33 cellular contexts compared by ENCODE assay signal in genomic region chr19:10187315-10187714, GRCh38. TPM values are rescaled to one million over a fixed set of nuclear protein-coding genes. Genes with fewer than 3 reads are reported as not detected.
DNase-seq lines count a peak whose midpoint lies in the region; ATAC-seq and TF ChIP-seq lines count a peak whose summit lies in the region.
"Had no signal": no experiment of that assay in that cellular context is flagged by ENCODE, and none has a peak within 500 bp of the region (broad histone marks: within the 10 kb centered on the region; RNA-seq: fewer than 3 reads in every experiment).

No MANE protein-coding gene starts in this region.

- H3K4me1 Mint-ChIP-seq in brain (peaks cover 11% of the 10 kb centered on the region), osteocyte (ENCODE audit: unreplicated experiment) (peaks cover 9% of the 10 kb centered on the region)

- ATAC-seq in HG02763 (IDR thresholded peaks at IDR 0.05; ENCODE audit: unreplicated experiment), result no peak
- ATAC-seq: foreskin keratinocyte, right cardiac atrium had no signal

- no peak overlapping the region for H3K4me2 ChIP-seq in SK-N-SH

- H3K4me1 ChIP-seq in cardiac muscle cell (ENCODE audit: low read depth) (no peaks in the 10 kb centered on the region), HEK293 (ENCODE audit: control insufficient read depth, insufficient read depth, low read length) (no peaks in the 10 kb centered on the region), SK-N-SH (ENCODE audit: control insufficient read depth in 1 of 2, insufficient read depth in 2 of 2, low read depth in 1 of 2, low read length in 1 of 2) (peaks cover 0 to 2% of the 10 kb centered on the region in 2 experiments; a peak in 2 of 4 replicates)
- H3K4me1 ChIP-seq: foreskin keratinocyte had no signal

- H3K4me3 ChIP-seq in cardiac muscle cell (no peak overlapping the region), HEK293 (ENCODE audit: low read depth, low read length) (no peak overlapping the region), SK-N-SH (ENCODE audit: low read depth in 2 of 2, low read length in 1 of 2) (no peak overlapping the region)
- H3K4me3 ChIP-seq: coronary artery, esophagus muscularis mucosa, left ventricle myocardium inferior, MG63, upper lobe of left lung had no signal

- H3K9me3 ChIP-seq in cardiac muscle cell (ENCODE audit: low read depth) (no peaks in the 10 kb centered on the region), HEK293 (ENCODE audit: control insufficient read depth, insufficient read depth, low read depth, low read length) (no peaks in the 10 kb centered on the region), SK-N-SH (no peaks in the 10 kb centered on the region)
- H3K9me3 ChIP-seq: esophagus muscularis mucosa, left ventricle myocardium inferior, MG63, neutrophil, upper lobe of left lung had no signal

- H3K4me3 Mint-ChIP-seq in brain (no peak overlapping the region), osteocyte (ENCODE audit: unreplicated experiment) (no peak overlapping the region)
- H3K4me3 Mint-ChIP-seq: B cell had no signal

- TF ChIP-seq RAD21 in SK-N-SH (IDR thresholded peaks at IDR 0.05; ENCODE audit: low read length), result no peak

- H3K9me2 ChIP-seq in SK-N-SH, result no peaks in the 10 kb centered on the region

- H3K79me2 ChIP-seq in SK-N-SH (ENCODE audit: insufficient read depth), result peaks cover 99% of the 10 kb centered on the region

- H4K20me1 ChIP-seq in SK-N-SH (ENCODE audit: insufficient read depth), result peaks cover 46% of the 10 kb centered on the region; the same call in 1 of the 2 replicates

- H3K27ac ChIP-seq in cardiac muscle cell, result peak overlapping the region; percentile 72
- no peak overlapping the region for H3K27ac ChIP-seq in HEK293 (ENCODE audit: extremely low read depth, low read depth, low read length)
- no peak overlapping the region for H3K27ac ChIP-seq in SK-N-SH (ENCODE audit: low read depth in 2 of 2, low read length in 1 of 2)
- H3K27ac ChIP-seq: coronary artery, esophagus muscularis mucosa, foreskin keratinocyte, left ventricle myocardium inferior, neutrophil, upper lobe of left lung had no signal

- intact Hi-C loops in cardiac septum (cut with DNase I), result no loop called here

- DNase-seq in cardiac muscle cell (ENCODE audit: low read depth in 1 of 2, low spot score in 1 of 2), result no peak
- no peak for DNase-seq in cardiac septum (ENCODE audit: low spot score)
- DNase-seq in osteocyte (ENCODE audit: extremely low spot score, unreplicated experiment), result no peak
- DNase-seq in SK-N-SH, result no peak
- no peak for DNase-seq in hepatic stellate cell (ENCODE audit: low spot score)
- DNase-seq: ACHN; activated CD4-positive, alpha-beta T cell treated with anti-CD3 and anti-CD28 coated beads for 48 hours; activated gamma-delta T cell treated with Interleukin-2 at 50 U/mL for 16 hours; activated T-cell treated with anti-CD3 and anti-CD28 coated beads, Interleukin-2, amount 50 U/mL, for 1 hour; amygdala; DMS153; foreskin keratinocyte; head of caudate nucleus; islet precursor cell; KG1; left ventricle myocardium inferior; mesendoderm; MG63; NCI-H1105 treated with DMSO at 0.1 percent for 48 hours; NCI-H2029; NCI-H524 treated with DMSO at 0.1 percent for 48 hours; NK-92 treated with Interleukin-12 subunit alpha and Interleukin-12 subunit beta, amount 100 ng/mL, for 24 hours; right cardiac atrium; SHP77; stimulated activated CD4-positive, alpha-beta T cell treated with anti-CD3 and anti-CD28 coated beads, Interleukin-2, amount 100 ng/mL, for 48 hours; upper lobe of left lung had no signal

- no peaks in the 10 kb centered on the region for H3K27me3 Mint-ChIP-seq in brain
- H3K27me3 Mint-ChIP-seq in osteocyte (ENCODE audit: unreplicated experiment), result no peaks in the 10 kb centered on the region
- H3K27me3 Mint-ChIP-seq: B cell had no signal

- H3K9me3 Mint-ChIP-seq in brain, result no peaks in the 10 kb centered on the region
- H3K9me3 Mint-ChIP-seq in osteocyte (ENCODE audit: unreplicated experiment), result no peaks in the 10 kb centered on the region

- H3K36me3 Mint-ChIP-seq in brain (peaks cover 12% of the 10 kb centered on the region), osteocyte (ENCODE audit: unreplicated experiment) (peaks cover 2% of the 10 kb centered on the region)

- H3K27ac Mint-ChIP-seq in brain, result peak overlapping the region in 4 of 5 experiments; percentile 17 to 74 (median 34)
- H3K27ac Mint-ChIP-seq in osteocyte (ENCODE audit: unreplicated experiment), result peak overlapping the region; percentile 5
- H3K27ac Mint-ChIP-seq: B cell had no signal

- no peaks in the 10 kb centered on the region for H3K27me3 ChIP-seq in cardiac muscle cell
- no peaks in the 10 kb centered on the region for H3K27me3 ChIP-seq in SK-N-SH (ENCODE audit: insufficient read depth)
- H3K27me3 ChIP-seq: esophagus muscularis mucosa, foreskin keratinocyte, MG63, neutrophil, upper lobe of left lung had no signal

- TF ChIP-seq CTCF in cardiac muscle cell (IDR thresholded peaks at IDR 0.05; ENCODE audit: low read depth, low read length) (no peak), HEK293 (tag by site-specific recombination; IDR thresholded peaks at IDR 0.05) (no peak), brain (conservative IDR thresholded peaks at IDR 0.05) (no peak), osteocyte (IDR thresholded peaks at IDR 0.05) (no peak), SK-N-SH (IDR thresholded peaks at IDR 0.05) (no peak)

- POLR2A ChIA-PET in HEK293 (lab: Yijun Ruan, JAX), result no interaction called here
- POLR2A ChIA-PET in SK-N-SH (lab: Yijun Ruan, JAX), result interaction anchor here (0.8 to 0.9 kb wide), 2 partner anchors 21 to 39 kb away, joined by 3 read pairs; no protein-coding TSS in a partner anchor

- peaks cover 9% of the 10 kb centered on the region for H3F3A ChIP-seq in SK-N-SH (replicated peaks; ENCODE audit: insufficient read depth)

- no peak for TF ChIP-seq EP300 in SK-N-SH (IDR thresholded peaks at IDR 0.05; ENCODE audit: borderline replicate concordance in 1 of 2, low read depth in 1 of 2, low read length in 1 of 2)

- no peaks in the 10 kb centered on the region for H3K36me3 ChIP-seq in cardiac muscle cell
- peaks cover 29 to 82% of the 10 kb centered on the region in 2 experiments; a peak in 2 of 3 replicates for H3K36me3 ChIP-seq in HEK293 (ENCODE audit: control insufficient read depth in 2 of 2, insufficient read depth in 1 of 2, low read length in 2 of 2)
- peaks cover 0 to 10% of the 10 kb centered on the region in 2 experiments for H3K36me3 ChIP-seq in SK-N-SH (replicated peaks in 1 of 2; ENCODE audit: control insufficient read depth in 1 of 2, insufficient read depth in 2 of 2, low read length in 1 of 2)

- no peak overlapping the region for H3K9ac ChIP-seq in SK-N-SH

- H2AFZ ChIP-seq in SK-N-SH (ENCODE audit: low read depth), result no peak overlapping the region

- CTCF ChIA-PET in HEK293 (lab: Yijun Ruan, JAX) (interaction anchor here (0.6 to 1.7 kb wide), 4 partner anchors 41 to 225 kb away, joined by 3 to 11 read pairs (median 4); no protein-coding TSS in a partner anchor), SK-N-SH (lab: Yijun Ruan, JAX) (interaction anchor here (0.7 to 2.8 kb wide), 6 partner anchors 24 to 82 kb away, joined by 3 to 11 read pairs (median 4); no protein-coding TSS in a partner anchor)

- WGBS in SK-N-SH (ENCODE audit: low lambda C conversion rate), result 93% methylated on average over 11 of the region's 11 CpGs

TF ChIP-seq in SK-N-SH, 30 proteins besides CTCF, POLR2A, EP300 and RAD21 (continues in another document):
- TF ChIP-seq CHD2 (IDR thresholded peaks at IDR 0.05; ENCODE audit: low read length, partially characterized antibody) (no peak), YY1 (IDR thresholded peaks at IDR 0.05; ENCODE audit: low read depth) (no peak), JUND (IDR thresholded peaks at IDR 0.05) (no peak), ZBTB33 (IDR thresholded peaks at IDR 0.05; ENCODE audit: borderline replicate concordance, low read depth) (no peak), GATA2 (CRISPR knock-in tag; IDR thresholded peaks at IDR 0.05) (no peak), IRF3 (IDR thresholded peaks at IDR 0.05; ENCODE audit: low read depth, low read length) (no peak), MXI1 (IDR thresholded peaks at IDR 0.05; ENCODE audit: low read depth, low read length) (no peak), RFX5 (IDR thresholded peaks at IDR 0.05; ENCODE audit: low read length) (no peak)

RNA-seq across cellular contexts. Expression of gene DNMT1, which starts 7.4 kb away (rescaled TPM):
- total RNA-seq in cardiac muscle cell (78.2 and 100 TPM in 2 replicates), cardiac septum (27.3 TPM), osteocyte (82.3 and 87.2 TPM in 2 replicates)
- polyA plus RNA-seq in cardiac muscle cell (106 TPM in 2 replicates), brain (ENCODE audit: insufficient read depth, low read depth, low replicate concordance) (126 TPM), SK-N-SH (2012; rRNA removed) (46.1 and 58.3 TPM in 2 replicates)
- 33.8 and 37.3 TPM in 2 replicates for polyA plus RNA-seq in SK-N-SH (2012; cell fraction: cytosol; rRNA removed)
- polyA plus RNA-seq in SK-N-SH (2012; cell fraction: nucleus; rRNA removed), result 151 and 170 TPM in 2 replicates

RNA-seq across cellular contexts. Expression of gene S1PR2, which starts 43.8 kb away (rescaled TPM):
- total RNA-seq in cardiac muscle cell, result 5.7 and 7.7 TPM in 2 replicates
- polyA plus RNA-seq in cardiac muscle cell, result 1.8 and 2.1 TPM in 2 replicates
- total RNA-seq in cardiac septum, result 3.6 TPM
- 5.0 TPM for polyA plus RNA-seq in brain (ENCODE audit: insufficient read depth, low read depth, low replicate concordance)
- total RNA-seq in osteocyte, result 21.8 and 23.6 TPM in 2 replicates
- 3.6 and 3.8 TPM in 2 replicates for polyA plus RNA-seq in SK-N-SH (2012; rRNA removed)
- polyA plus RNA-seq in SK-N-SH (2012; cell fraction: cytosol; rRNA removed), result 2.1 and 2.5 TPM in 2 replicates
- 3.3 and 4.4 TPM in 2 replicates for polyA plus RNA-seq in SK-N-SH (2012; cell fraction: nucleus; rRNA removed)
